20 cellular contexts compared by ENCODE assay signal in genomic region chr21:25491267-25491666, GRCh38.
DNase-seq lines count a peak whose midpoint lies in the region; ATAC-seq, FAIRE-seq and TF ChIP-seq lines count a peak whose summit lies in the region.
"Had no signal": no experiment of that assay in that cellular context is flagged by ENCODE, and none has a peak within 500 bp of the region (broad histone marks: within the 10 kb centered on the region; RNA-seq: fewer than 3 reads in every experiment).

No MANE protein-coding gene starts in this region.

- peak overlapping the region; percentile 59 for H3K27ac Mint-ChIP-seq in activated CD8-positive, alpha-beta memory T cell treated with anti-CD3 and anti-CD28 coated beads, Interleukin-2, amount 10 ng/mL, durations not matched to agents 7 days and 5 days
- peak overlapping the region; percentile 82 for H3K27ac Mint-ChIP-seq in activated naive CD8-positive, alpha-beta T cell treated with anti-CD3 and anti-CD28 coated beads for 36 hours
- H3K27ac Mint-ChIP-seq: brain; CD4-positive, CD25-positive, alpha-beta regulatory T cell; nephron; type B pancreatic cell had no signal

- H3K4me1 Mint-ChIP-seq in activated CD8-positive, alpha-beta memory T cell treated with anti-CD3 and anti-CD28 coated beads, Interleukin-2, amount 10 ng/mL, durations not matched to agents 7 days and 5 days, result peaks cover 50% of the 10 kb centered on the region
- peaks cover 51% of the 10 kb centered on the region for H3K4me1 Mint-ChIP-seq in activated naive CD8-positive, alpha-beta T cell treated with anti-CD3 and anti-CD28 coated beads for 36 hours
- H3K4me1 Mint-ChIP-seq: brain, nephron had no signal

- H3K9me3 Mint-ChIP-seq in activated CD8-positive, alpha-beta memory T cell treated with anti-CD3 and anti-CD28 coated beads, Interleukin-2, amount 10 ng/mL, durations not matched to agents 7 days and 5 days (ENCODE audit: low read depth), result peaks cover 4% of the 10 kb centered on the region
- peaks cover 7% of the 10 kb centered on the region for H3K9me3 Mint-ChIP-seq in activated naive CD8-positive, alpha-beta T cell treated with anti-CD3 and anti-CD28 coated beads for 36 hours
- H3K9me3 Mint-ChIP-seq: brain, nephron, type B pancreatic cell had no signal

- peak; percentile 24 for ATAC-seq in activated CD8-positive, alpha-beta memory T cell treated with anti-CD3 and anti-CD28 coated beads, Interleukin-2, amount 10 ng/mL, durations not matched to agents 7 days and 5 days
- ATAC-seq in HG03108 (IDR thresholded peaks at IDR 0.05; ENCODE audit: unreplicated experiment) (peak; percentile 32), HG03442 (IDR thresholded peaks at IDR 0.05; ENCODE audit: unreplicated experiment) (no peak), GM19035 (IDR thresholded peaks at IDR 0.05; ENCODE audit: unreplicated experiment) (no peak)
- ATAC-seq: HepG2 had no signal

- CTCF ChIA-PET in activated CD8-positive, alpha-beta memory T cell treated with anti-CD3 and anti-CD28 coated beads, Interleukin-2, amount 10 ng/mL, durations not matched to agents 7 days and 5 days (lab: Charles Lee), result interaction anchor here (0.6 to 1.0 kb wide), 3 partner anchors 14 to 506 kb away, joined by 3 read pairs; no protein-coding TSS in a partner anchor

- TF ChIP-seq POLR2A in GM12891 (IDR thresholded peaks at IDR 0.05; ENCODE audit: low read depth, low read length), result no peak

- H3K27me3 Mint-ChIP-seq in activated CD8-positive, alpha-beta memory T cell treated with anti-CD3 and anti-CD28 coated beads, Interleukin-2, amount 10 ng/mL, durations not matched to agents 7 days and 5 days, result no peaks in the 10 kb centered on the region
- no peaks in the 10 kb centered on the region for H3K27me3 Mint-ChIP-seq in activated naive CD8-positive, alpha-beta T cell treated with anti-CD3 and anti-CD28 coated beads for 36 hours
- H3K27me3 Mint-ChIP-seq: brain; CD4-positive, CD25-positive, alpha-beta regulatory T cell; type B pancreatic cell had no signal

- FAIRE-seq in GM12891 (lab: Jason Lieb, UNC), result peak; percentile 50
- FAIRE-seq: A204.1, HepG2 had no signal

- peaks cover 18% of the 10 kb centered on the region for H3K36me3 Mint-ChIP-seq in activated CD8-positive, alpha-beta memory T cell treated with anti-CD3 and anti-CD28 coated beads, Interleukin-2, amount 10 ng/mL, durations not matched to agents 7 days and 5 days
- peaks cover 54% of the 10 kb centered on the region for H3K36me3 Mint-ChIP-seq in activated naive CD8-positive, alpha-beta T cell treated with anti-CD3 and anti-CD28 coated beads for 36 hours
- H3K36me3 Mint-ChIP-seq: CD4-positive, CD25-positive, alpha-beta regulatory T cell; type B pancreatic cell had no signal

- no peak overlapping the region for H3K4me3 Mint-ChIP-seq in activated CD8-positive, alpha-beta memory T cell treated with anti-CD3 and anti-CD28 coated beads, Interleukin-2, amount 10 ng/mL, durations not matched to agents 7 days and 5 days
- peak overlapping the region; percentile 23 for H3K4me3 Mint-ChIP-seq in activated naive CD8-positive, alpha-beta T cell treated with anti-CD3 and anti-CD28 coated beads for 36 hours
- H3K4me3 Mint-ChIP-seq: brain; CD4-positive, CD25-positive, alpha-beta regulatory T cell; nephron; type B pancreatic cell had no signal

- DNase-seq in activated CD8-positive, alpha-beta memory T cell treated with anti-CD3 and anti-CD28 coated beads, Interleukin-2, amount 10 ng/mL, durations not matched to agents 7 days and 5 days, result no peak
- no peak for DNase-seq in activated CD8-positive, alpha-beta memory T cell treated with anti-CD3 and anti-CD28 coated beads, Interleukin-2, amount 50 U/mL, for 4 hours
- no peak for DNase-seq in GM12891 (ENCODE audit: insufficient read length, low spot score)
- no peak for DNase-seq in activated naive CD8-positive, alpha-beta T cell treated with anti-CD3 and anti-CD28 coated beads for 36 hours
- DNase-seq in NCI-H774 (lab: John Stamatoyannopoulos, UW), result no peak
- DNase-seq: activated CD4-positive, alpha-beta T cell treated with anti-CD3 and anti-CD28 coated beads, Interleukin-2, amount 50 U/mL, for 48 hours; CD4-positive, CD25-positive, alpha-beta regulatory T cell; glutamatergic neuron; islet precursor cell; Kasumi-1; NCI-H446; NCI-H82 had no signal

TF ChIP-seq in GM12891, 5 proteins besides CTCF, POLR2A, EP300 and RAD21:
- TF ChIP-seq POLR2AphosphoS5 (IDR thresholded peaks at IDR 0.05; ENCODE audit: low read depth, low read length) (no peak), POU2F2 (IDR thresholded peaks at IDR 0.05; ENCODE audit: low read depth, low read length) (no peak), PAX5 (IDR thresholded peaks at IDR 0.05; ENCODE audit: insufficient read depth, low read length, severe bottlenecking) (no peak), TAF1 (IDR thresholded peaks at IDR 0.05; ENCODE audit: low read depth, low read length) (no peak), SPI1 (IDR thresholded peaks at IDR 0.05; ENCODE audit: low read depth, low read length) (no peak)

Comparison
In these comparisons a context has a peak if more than half of its experiments do, and no peak if none do; other contexts are left out.
1. ATAC-seq: peak in activated CD8-positive, alpha-beta memory T cell treated with anti-CD3 and anti-CD28 coated beads, Interleukin-2, amount 10 ng/mL, durations not matched to agents 7 days and 5 days (single experiment) and HG03108 (single experiment); none in HG03442 (single experiment) and GM19035 (single experiment).